Comparison of ENCODE assay signal across 26 cellular contexts in genomic region chr21:27681038-27681437, GRCh38.
DNase-seq lines count a peak whose midpoint lies in the region; ATAC-seq and TF ChIP-seq lines count a peak whose summit lies in the region.
"Had no signal": no experiment of that assay in that cellular context is flagged by ENCODE, and none has a peak within 500 bp of the region (broad histone marks: within the 10 kb centered on the region; RNA-seq: fewer than 3 reads in every experiment).

No MANE protein-coding gene starts in this region.

- no peaks in the 10 kb centered on the region for H3K9me2 ChIP-seq in PC-3 (replicated peaks; ENCODE audit: low read length)
- H3K9me2 ChIP-seq in hepatocyte (replicated peaks; ENCODE audit: insufficient read depth) = no peaks in the 10 kb centered on the region

- no peaks in the 10 kb centered on the region for H3F3A ChIP-seq in PC-3 (ENCODE audit: low read length, unreplicated experiment)

- H3K4me1 ChIP-seq in PC-3 (ENCODE audit: insufficient read depth, low read length) (no peaks in the 10 kb centered on the region), uterus (peaks cover 0 to 9% of the 10 kb centered on the region in 2 donors), hepatocyte (ENCODE audit: insufficient read depth) (no peaks in the 10 kb centered on the region)
- H3K4me1 ChIP-seq: testis, vagina had no signal

- CTCF ChIA-PET in PC-3 (lab: Charles Lee) = no interaction called here

- H3K36me3 ChIP-seq in PC-3 (ENCODE audit: low read depth, low read length) (no peaks in the 10 kb centered on the region), uterus (no peaks in the 10 kb centered on the region), hepatocyte (replicated peaks; ENCODE audit: insufficient read depth, low read depth) (no peaks in the 10 kb centered on the region)
- H3K36me3 ChIP-seq: heart right ventricle, ovary, vagina had no signal

- no peaks in the 10 kb centered on the region for H3K9me3 ChIP-seq in PC-3 (ENCODE audit: low read length)
- no peaks in the 10 kb centered on the region for H3K9me3 ChIP-seq in uterus
- no peaks in the 10 kb centered on the region for H3K9me3 ChIP-seq in hepatocyte (ENCODE audit: low read depth)
- H3K9me3 ChIP-seq: heart right ventricle, ovary, testis, vagina had no signal

- no peaks in the 10 kb centered on the region for H3K27me3 ChIP-seq in PC-3 (ENCODE audit: low read length)
- H3K27me3 ChIP-seq in uterus = no peaks in the 10 kb centered on the region
- no peaks in the 10 kb centered on the region for H3K27me3 ChIP-seq in hepatocyte
- H3K27me3 ChIP-seq: heart right ventricle, ovary, testis, vagina had no signal

- H3K27ac ChIP-seq in PC-3 (ENCODE audit: low read length) (peak overlapping the region; percentile 25; the same call in 1 of the 2 replicates), uterus (peak overlapping the region; percentile 47 to 50), hepatocyte (no peak overlapping the region)
- H3K27ac ChIP-seq: heart right ventricle, ovary, testis, vagina had no signal

- no peak overlapping the region for H2AFZ ChIP-seq in PC-3 (ENCODE audit: low read length)
- H2AFZ ChIP-seq in hepatocyte = no peak overlapping the region

- BruUV-seq in PC-3 (replicated peaks; lab: Mats Ljungman, UMichigan) = no TSS peak

- intact Hi-C loops in PC-3 (cut with micrococcal nuclease) (loop anchor here (5.0 kb wide), 1 partner anchor 34 kb away; no protein-coding TSS in a partner anchor), uterus (cut with DNase I; ENCODE audit: low total_unique reads) (no loop called here)

- POLR2A ChIA-PET in PC-3 (lab: Charles Lee; ENCODE audit: unreplicated experiment) = no interaction called here

- no peak for TF ChIP-seq CTCF in PC-3 (conservative IDR thresholded peaks at IDR 0.05; ENCODE audit: low read depth, low read length)
- TF ChIP-seq CTCF in fibroblast of mammary gland (conservative IDR thresholded peaks at IDR 0.05; ENCODE audit: control insufficient read depth, insufficient read depth, low read depth, low read length) = no peak
- TF ChIP-seq CTCF in uterus (IDR thresholded peaks at IDR 0.05) = no peak
- no peak for TF ChIP-seq CTCF in hepatocyte (IDR thresholded peaks at IDR 0.05; ENCODE audit: poor library complexity)

- DNase-seq in GM04503 (ENCODE audit: low read depth) = peak; percentile 37
- DNase-seq in PC-3 = peak; percentile 32
- DNase-seq in fibroblast of mammary gland (ENCODE audit: low read depth) = peak; percentile 37
- DNase-seq in uterus = no peak
- no peak for DNase-seq in NCI-H1092 (lab: John Stamatoyannopoulos, UW)
- no peak for DNase-seq in hepatocyte (ENCODE audit: low spot score)
- DNase-seq: activated CD4-positive, alpha-beta T cell treated with anti-CD3 and anti-CD28 coated beads, Interleukin-2, amount 10 ng/mL, durations not matched to agents 7 days and 5 days; activated naive CD4-positive, alpha-beta T cell treated with anti-CD3 and anti-CD28 coated beads for 36 hours; activated T-cell treated with anti-CD3 and anti-CD28 coated beads, Interleukin-2, amount 50 U/mL, for 48 hours; amygdala; CD8-positive, alpha-beta T cell; cortex of kidney; heart right ventricle; NCI-H1048; NCI-H1930; NCI-H2227 treated with DMSO at 0.1 percent for 48 hours; NCI-H774; ovary; stimulated activated CD4-positive, alpha-beta T cell treated with anti-CD3 and anti-CD28 coated beads, Interleukin-12 subunit alpha, Interleukin-12 subunit beta, amount 100 ng/mL, for 4 hours; stimulated activated CD4-positive, alpha-beta T cell treated with anti-CD3 and anti-CD28 coated beads, Interleukin-4, amount 100 ng/mL, for 24 hours; stimulated activated naive CD4-positive, alpha-beta T cell treated with Interleukin-2 at 50 U/mL for 16 hours; testis had no signal

- TF ChIP-seq POLR2A in uterus (IDR thresholded peaks at IDR 0.05) = no peak

- ATAC-seq in PC-3 (peak; percentile 67), GM21529 (IDR thresholded peaks at IDR 0.05; ENCODE audit: unreplicated experiment) (no peak)
- ATAC-seq: CD8-positive, alpha-beta T cell; heart right ventricle; left lobe of liver; natural killer cell treated with Interleukin-12 subunit alpha and Interleukin-12 subunit beta and Interleukin-15 and Interleukin-18, amount 100 ng/mL, for 72 hours had no signal

- H3K4me2 ChIP-seq in PC-3 (ENCODE audit: low read length) = no peak overlapping the region
- H3K4me2 ChIP-seq in hepatocyte = no peak overlapping the region

- H3K4me3 ChIP-seq in PC-3 (ENCODE audit: low read length) = no peak overlapping the region
- no peak overlapping the region for H3K4me3 ChIP-seq in fibroblast of mammary gland (ENCODE audit: control insufficient read depth, low read depth, low read length)
- no peak overlapping the region for H3K4me3 ChIP-seq in uterus
- no peak overlapping the region for H3K4me3 ChIP-seq in hepatocyte
- H3K4me3 ChIP-seq: heart right ventricle, ovary, testis, vagina had no signal

- H3K9ac ChIP-seq in PC-3 (ENCODE audit: low read length) = no peak overlapping the region

- H3K79me2 ChIP-seq in PC-3 (ENCODE audit: low read length) (no peaks in the 10 kb centered on the region), hepatocyte (no peaks in the 10 kb centered on the region)

- H4K20me1 ChIP-seq in PC-3 (ENCODE audit: low read length) = no peaks in the 10 kb centered on the region
- H4K20me1 ChIP-seq in hepatocyte (ENCODE audit: insufficient read depth, poor library complexity, severe bottlenecking) = no peaks in the 10 kb centered on the region

Comparison
In these comparisons a context has a peak if more than half of its experiments do, and no peak if none do; other contexts are left out.
1. DNase-seq: peak in GM04503 (single experiment), PC-3 (single experiment) and fibroblast of mammary gland (single experiment); none in uterus (0 of 2), NCI-H1092 (single experiment) and hepatocyte (single experiment).